1 cellular context compared by ENCODE assay signal in genomic region chr11:18699269-18699596, GRCh38.
TF ChIP-seq lines count a peak whose summit lies in the region.

No MANE protein-coding gene starts in this region.

TF ChIP-seq in SK-N-SH treated with all-trans-retinoic acid at 6 μM for 48 hours, 23 proteins besides CTCF, POLR2A, EP300 and RAD21 (continued from another document):
- TF ChIP-seq PATZ1 (CRISPR knock-in tag; IDR thresholded peaks at IDR 0.05; ENCODE audit: borderline replicate concordance) (no peak), ARNTL (CRISPR knock-in tag; IDR thresholded peaks at IDR 0.05; ENCODE audit: borderline replicate concordance, low read depth) (no peak), TOX (CRISPR knock-in tag; IDR thresholded peaks at IDR 0.05; ENCODE audit: borderline replicate concordance) (no peak), RARB (CRISPR knock-in tag; IDR thresholded peaks at IDR 0.05) (no peak), CSRNP3 (CRISPR knock-in tag; IDR thresholded peaks at IDR 0.05) (no peak), BACH2 (CRISPR knock-in tag; IDR thresholded peaks at IDR 0.05; ENCODE audit: borderline replicate concordance) (no peak)
